Comparison of ENCODE assay signal across 14 cellular contexts in the genomic region with DNA sequence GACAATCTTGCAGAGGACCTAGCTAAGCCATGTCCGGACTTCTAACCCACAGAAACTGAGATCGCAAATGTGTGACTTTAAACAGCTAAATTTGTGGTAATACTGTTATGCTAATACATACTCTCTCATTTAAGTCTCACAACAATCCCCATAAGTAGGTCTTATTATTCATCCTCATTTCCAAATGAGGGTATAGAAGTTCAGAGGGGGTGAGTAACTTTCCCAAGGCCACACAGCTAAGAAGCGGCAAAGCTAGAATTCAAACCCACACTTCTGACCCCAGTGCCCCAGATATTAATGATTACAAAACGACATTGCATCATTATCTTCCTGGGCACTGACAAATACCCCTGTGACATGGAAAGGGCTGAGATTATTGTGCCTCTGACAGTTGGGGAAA.
"Had no signal": no experiment of that assay in that cellular context is flagged by ENCODE, and none has a peak within 500 bp of the region (broad histone marks: within the 10 kb centered on the region; RNA-seq: fewer than 3 reads in every experiment).

No MANE protein-coding gene starts in this region.

- H3K4me3 Mint-ChIP-seq: activated CD8-positive, alpha-beta T cell treated with anti-CD3 and anti-CD28 coated beads for 36 hours; activated naive CD8-positive, alpha-beta T cell treated with anti-CD3 and anti-CD28 coated beads, Interleukin-2, amount 50 U/mL, for 24 hours; activated T-helper 1 cell treated with anti-CD3 and anti-CD28 coated beads, Interleukin-12 subunit alpha, Interleukin-12 subunit beta, Interleukin-2, Interleukin-4 antibody, amounts not matched to agents 30 ng/mL and 10 ng/mL and 1 ng/mL, durations not matched to agents 14 hours and 24 hours and 36 hours; memory B cell had no signal

- H3K4me3 ChIP-seq: gastroesophageal sphincter, SK-N-MC had no signal

- H3K27ac ChIP-seq: gastroesophageal sphincter, SK-N-MC, VCaP had no signal

- H3K9me3 Mint-ChIP-seq: activated CD8-positive, alpha-beta T cell treated with anti-CD3 and anti-CD28 coated beads for 36 hours; activated naive CD8-positive, alpha-beta T cell treated with anti-CD3 and anti-CD28 coated beads, Interleukin-2, amount 50 U/mL, for 24 hours; activated T-helper 1 cell treated with anti-CD3 and anti-CD28 coated beads, Interleukin-12 subunit alpha, Interleukin-12 subunit beta, Interleukin-2, Interleukin-4 antibody, amounts not matched to agents 30 ng/mL and 10 ng/mL and 1 ng/mL, durations not matched to agents 14 hours and 24 hours and 36 hours had no signal

- H3K36me3 ChIP-seq: gastroesophageal sphincter had no signal

- DNase-seq: activated CD4-positive, alpha-beta T cell treated with anti-CD3 and anti-CD28 coated beads for 4 hours; activated CD8-positive, alpha-beta memory T cell treated with anti-CD3 and anti-CD28 coated beads, Interleukin-2, amount 50 U/mL, for 48 hours; activated CD8-positive, alpha-beta T cell treated with anti-CD3 and anti-CD28 coated beads for 36 hours; activated naive CD4-positive, alpha-beta T cell; activated naive CD8-positive, alpha-beta T cell treated with anti-CD3 and anti-CD28 coated beads, Interleukin-2, amount 50 U/mL, for 24 hours; caudate nucleus; left cardiac atrium; T-helper 1 cell; trophoblast cell had no signal

- H3K27ac Mint-ChIP-seq: activated CD8-positive, alpha-beta T cell treated with anti-CD3 and anti-CD28 coated beads for 36 hours; activated naive CD8-positive, alpha-beta T cell treated with anti-CD3 and anti-CD28 coated beads, Interleukin-2, amount 50 U/mL, for 24 hours; activated T-helper 1 cell treated with anti-CD3 and anti-CD28 coated beads, Interleukin-12 subunit alpha, Interleukin-12 subunit beta, Interleukin-2, Interleukin-4 antibody, amounts not matched to agents 30 ng/mL and 10 ng/mL and 1 ng/mL, durations not matched to agents 14 hours and 24 hours and 36 hours; memory B cell had no signal

- H3K9me3 ChIP-seq: gastroesophageal sphincter had no signal

- ATAC-seq: activated CD8-positive, alpha-beta T cell treated with anti-CD3 and anti-CD28 coated beads for 36 hours; activated naive CD8-positive, alpha-beta T cell treated with anti-CD3 and anti-CD28 coated beads, Interleukin-2, amount 50 U/mL, for 24 hours had no signal
